In genomic region chr2:24909555-24910177, GRCh38 we compare ENCODE assay signal across 1 cellular context.
TF ChIP-seq lines count a peak whose summit lies in the region.

No MANE protein-coding gene starts in this region.

TF ChIP-seq in IMR-90, 13 proteins besides CTCF, POLR2A, EP300 and RAD21 (continued from another document):
- no peak for TF ChIP-seq USF2 (IDR thresholded peaks at IDR 0.05; ENCODE audit: low read depth, low read length)
- no peak for TF ChIP-seq FOS (IDR thresholded peaks at IDR 0.05; ENCODE audit: low read depth, low read length)
- no peak for TF ChIP-seq MAFK (IDR thresholded peaks at IDR 0.05; ENCODE audit: low read depth, low read length)
- TF ChIP-seq NFE2L2 (IDR thresholded peaks at IDR 0.05; ENCODE audit: low read depth, low read length): no peak
- no peak for TF ChIP-seq BHLHE40 (IDR thresholded peaks at IDR 0.05; ENCODE audit: low read depth, low read length)
- TF ChIP-seq ELK1 (IDR thresholded peaks at IDR 0.05; ENCODE audit: borderline replicate concordance, low read depth, low read length): no peak
